ENCODE assay signal across 8 cellular contexts in the genomic region with DNA sequence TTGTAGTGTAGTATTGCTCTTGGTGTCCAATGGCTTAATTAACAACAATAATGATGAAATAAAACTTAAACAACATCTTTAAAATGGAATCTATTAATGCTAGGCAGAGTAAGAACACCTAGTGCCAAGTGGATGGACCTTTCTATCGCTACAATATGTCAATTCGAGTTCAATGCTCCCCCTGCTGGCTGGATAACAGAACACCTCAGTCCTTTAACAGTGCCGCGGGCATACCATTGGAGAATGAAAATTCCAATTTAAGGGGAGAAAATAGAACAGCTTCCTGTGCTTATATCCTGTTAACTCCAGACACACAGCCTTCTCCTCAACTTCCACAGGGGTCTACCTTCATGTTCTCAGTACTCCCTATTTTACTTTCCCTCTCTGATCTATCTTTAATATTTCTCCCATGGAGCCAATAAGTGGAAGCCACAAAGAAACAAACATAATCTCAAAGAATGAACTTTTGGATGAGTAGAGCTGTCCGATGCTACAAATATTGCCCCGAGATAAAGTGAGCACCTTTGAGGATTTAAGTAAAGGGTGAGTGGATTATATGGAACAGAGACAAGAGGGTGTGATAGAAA. TPM values are rescaled to one million over a fixed set of nuclear protein-coding genes. Genes with fewer than 3 reads are reported as not detected.
DNase-seq lines count a peak whose midpoint lies in the region; ATAC-seq and FAIRE-seq lines count a peak whose summit lies in the region.

No MANE protein-coding gene starts in this region.

- intact Hi-C loops in posterior cingulate gyrus (cut with DNase I) = loop anchor here (5.0 kb wide), 1 partner anchor 149 kb away; no protein-coding TSS in a partner anchor

- H3K4me1 Mint-ChIP-seq in stimulated activated memory B cell treated with anti-CD40 and anti-IgM and Interleukin-4, amounts not matched to agents 10 μg/mL and 1 μg/mL and 100 μg/mL, for 72 hours = no peaks in the 10 kb centered on the region

- H3K27me3 Mint-ChIP-seq in stimulated activated memory B cell treated with anti-CD40 and anti-IgM and Interleukin-4, amounts not matched to agents 10 μg/mL and 1 μg/mL and 100 μg/mL, for 72 hours = peaks cover 19% of the 10 kb centered on the region

- no peak overlapping the region for H3K27ac Mint-ChIP-seq in stimulated activated memory B cell treated with anti-CD40 and anti-IgM and Interleukin-4, amounts not matched to agents 10 μg/mL and 1 μg/mL and 100 μg/mL, for 72 hours

- no peak for FAIRE-seq in HTR-8/SVneo (lab: Jason Lieb, UNC)

- no peaks in the 10 kb centered on the region for H3K36me3 Mint-ChIP-seq in stimulated activated memory B cell treated with anti-CD40 and anti-IgM and Interleukin-4, amounts not matched to agents 10 μg/mL and 1 μg/mL and 100 μg/mL, for 72 hours

- no peak overlapping the region for H3K4me3 Mint-ChIP-seq in stimulated activated memory B cell treated with anti-CD40 and anti-IgM and Interleukin-4, amounts not matched to agents 10 μg/mL and 1 μg/mL and 100 μg/mL, for 72 hours

- ATAC-seq in GM21528 (IDR thresholded peaks at IDR 0.05; ENCODE audit: low FRiP score, unreplicated experiment) = peak; percentile 98
- ATAC-seq in stimulated activated memory B cell treated with anti-CD40 and anti-IgM and Interleukin-4, amounts not matched to agents 10 μg/mL and 1 μg/mL and 100 μg/mL, for 72 hours = no peak

- DNase-seq in ELF-1 (ENCODE audit: low read depth, low spot score) (peak; percentile 42), HTR-8/SVneo (ENCODE audit: insufficient read length, low spot score) (peak; percentile 33), RPMI7951 (ENCODE audit: low read depth) (peak; percentile 77), globus pallidus (ENCODE audit: low spot score) (peak; percentile 56), posterior cingulate gyrus (peak in 7 of 10 donors; percentile 14 to 86 (median 57))
- peak; percentile 25 for DNase-seq in activated gamma-delta T cell treated with anti-CD3 and anti-CD28 coated beads, Interleukin-2, amount 50 U/mL, for 16 hours (ENCODE audit: low read depth)

- no peaks in the 10 kb centered on the region for H3K9me3 Mint-ChIP-seq in stimulated activated memory B cell treated with anti-CD40 and anti-IgM and Interleukin-4, amounts not matched to agents 10 μg/mL and 1 μg/mL and 100 μg/mL, for 72 hours

RNA-seq across cellular contexts. Expression of a gene that starts 41.4 kb away (rescaled TPM):
- 1,601 and 1,652 TPM in 2 replicates for total RNA-seq in RPMI7951 (2014; rRNA removed; shearing (Covaris generic))

Comparison
In these comparisons a context has a peak if more than half of its experiments do, and no peak if none do; other contexts are left out.
1. DNase-seq: peak in every context shown above with its lines; median percentile 77 in RPMI7951; 57 in posterior cingulate gyrus; 56 in globus pallidus; 42 in ELF-1; 33 in HTR-8/SVneo; 25 in activated gamma-delta T cell treated with anti-CD3 and anti-CD28 coated beads, Interleukin-2, amount 50 U/mL, for 16 hours.